In genomic region chr3:70620956-70621355, GRCh38 we compare ENCODE assay signal across 18 cellular contexts.
"Had no signal": no experiment of that assay in that cellular context is flagged by ENCODE, and none has a peak within 500 bp of the region (broad histone marks: within the 10 kb centered on the region; RNA-seq: fewer than 3 reads in every experiment).

No MANE protein-coding gene starts in this region.

- FAIRE-seq: endometrium, frontal cortex had no signal

- H3K9me3 ChIP-seq: heart left ventricle, sigmoid colon, testis, transverse colon had no signal

- H3K27ac ChIP-seq: coronary artery, heart left ventricle, sigmoid colon, skin epidermis, testis, transverse colon had no signal

- H3K36me3 ChIP-seq: heart left ventricle, sigmoid colon, transverse colon had no signal

- H3K4me1 ChIP-seq: heart left ventricle, sigmoid colon, testis, transverse colon had no signal

- DNase-seq: effector CD8-positive, alpha-beta T cell; heart left ventricle; hippocampal formation; left colon; left ventricle myocardium superior; naive thymus-derived CD4-positive, alpha-beta T cell; posterior cingulate gyrus; sigmoid colon; stimulated activated CD4-positive, alpha-beta T cell treated with anti-CD3 and anti-CD28 coated beads, Interleukin-2, amount 100 ng/mL, for 24 hours; stimulated activated CD4-positive, alpha-beta T cell treated with anti-CD3 and anti-CD28 coated beads, Interleukin-4, amount 100 ng/mL, for 4 hours; stimulated activated naive B cell treated with anti-CD40 and anti-IgM and Interleukin-4, amounts not matched to agents 10 μg/mL and 1 μg/mL and 100 μg/mL, for 72 hours; testis; transverse colon had no signal

- H3K4me3 ChIP-seq: coronary artery, heart left ventricle, lung, sigmoid colon, skin epidermis, testis, transverse colon had no signal

- H3K27me3 ChIP-seq: sigmoid colon, testis, transverse colon had no signal
